In the genomic region with DNA sequence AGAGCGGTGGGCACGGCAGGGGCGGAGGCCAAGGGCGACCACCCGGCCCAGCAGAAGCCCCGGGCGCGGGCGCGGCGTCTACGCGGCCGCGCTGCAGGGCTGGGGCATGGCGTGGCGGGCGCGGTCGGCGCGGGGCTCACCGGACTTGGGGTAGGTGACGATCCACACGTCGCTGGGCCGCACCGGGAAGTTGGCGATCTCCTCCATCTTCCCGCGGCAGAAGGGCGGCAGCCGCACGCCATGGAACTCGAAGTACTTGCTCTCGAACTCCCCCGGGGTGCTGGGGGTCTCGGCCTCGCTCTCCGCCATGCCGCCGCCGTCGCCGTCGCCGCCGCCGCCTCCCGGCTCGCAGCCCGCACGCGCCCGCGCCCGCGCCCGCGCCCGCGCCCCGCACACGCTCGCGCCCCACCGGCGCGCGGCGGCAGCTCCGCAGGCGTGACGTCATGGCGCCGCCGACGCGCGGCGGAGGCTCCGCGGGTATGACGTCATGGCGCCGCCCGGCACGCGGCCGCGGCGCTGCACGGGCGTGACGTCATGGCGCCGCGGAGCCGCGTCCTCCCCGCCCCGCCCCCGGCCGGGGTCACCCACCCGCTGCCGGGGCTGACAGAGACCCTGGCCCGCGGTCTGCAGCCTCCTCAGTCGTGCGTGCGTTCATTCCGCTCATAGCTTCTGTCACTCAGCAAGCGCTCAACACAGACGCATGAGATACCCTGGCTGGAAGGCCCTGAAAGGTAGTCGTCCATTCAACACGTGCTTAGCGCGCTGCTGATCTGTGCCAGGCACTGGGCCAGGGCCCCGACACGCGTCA, we compare ENCODE assay signal across 10 cellular contexts. TPM values are rescaled to one million over a fixed set of nuclear protein-coding genes. Genes with fewer than 3 reads are reported as not detected.
DNase-seq lines count a peak whose midpoint lies in the region; ATAC-seq, FAIRE-seq and TF ChIP-seq lines count a peak whose summit lies in the region.
"Had no signal": no experiment of that assay in that cellular context is flagged by ENCODE, and none has a peak within 500 bp of the region (broad histone marks: within the 10 kb centered on the region; RNA-seq: fewer than 3 reads in every experiment).

A gene with protein sequence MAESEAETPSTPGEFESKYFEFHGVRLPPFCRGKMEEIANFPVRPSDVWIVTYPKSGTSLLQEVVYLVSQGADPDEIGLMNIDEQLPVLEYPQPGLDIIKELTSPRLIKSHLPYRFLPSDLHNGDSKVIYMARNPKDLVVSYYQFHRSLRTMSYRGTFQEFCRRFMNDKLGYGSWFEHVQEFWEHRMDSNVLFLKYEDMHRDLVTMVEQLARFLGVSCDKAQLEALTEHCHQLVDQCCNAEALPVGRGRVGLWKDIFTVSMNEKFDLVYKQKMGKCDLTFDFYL (minus strand): TSS at position 440 of the 808 bp plus-strand sequence. CDS start 131 bp downstream, at position 309.

- H3K36me3 ChIP-seq in ACC112 (ENCODE audit: insufficient read depth, low read length) (no peaks in the 10 kb centered on the region), HEK293 (ENCODE audit: control insufficient read depth in 2 of 2, insufficient read depth in 1 of 2, low read length in 2 of 2) (peaks cover 0 to 9% of the 10 kb centered on the region in 2 experiments; a peak in 1 of 3 replicates), astrocyte (ENCODE audit: insufficient read depth, low read length) (no peaks in the 10 kb centered on the region), kidney epithelial cell (ENCODE audit: control insufficient read depth, insufficient read depth, low read length) (no peaks in the 10 kb centered on the region), tibial artery (no peaks in the 10 kb centered on the region)
- H3K36me3 ChIP-seq: left lung, SJSA1 had no signal

- H3K9me3 ChIP-seq in HEK293 (ENCODE audit: control insufficient read depth, insufficient read depth, low read depth, low read length): no peaks in the 10 kb centered on the region
- H3K9me3 ChIP-seq in astrocyte (ENCODE audit: insufficient read depth, low read depth, low read length): no peaks in the 10 kb centered on the region
- H3K9me3 ChIP-seq in tibial artery: no peaks in the 10 kb centered on the region
- H3K9me3 ChIP-seq: left lung, SJSA1 had no signal

- H3K27me3 ChIP-seq in ACC112 (ENCODE audit: insufficient read depth, low read length): peaks cover 13% of the 10 kb centered on the region; the same call in 1 of the 2 replicates
- peaks cover 8% of the 10 kb centered on the region for H3K27me3 ChIP-seq in astrocyte (ENCODE audit: insufficient read depth, low read length)
- H3K27me3 ChIP-seq in kidney epithelial cell (ENCODE audit: control insufficient read depth, insufficient read depth, low read length): peaks cover 17% of the 10 kb centered on the region
- peaks cover 0 to 62% of the 10 kb centered on the region in 2 donors for H3K27me3 ChIP-seq in tibial artery

- H3K27ac ChIP-seq in ACC112 (ENCODE audit: low read depth, low read length) (no peak within 1 kb of the TSS), HEK293 (ENCODE audit: extremely low read depth, low read depth, low read length) (no peak within 1 kb of the TSS), astrocyte (ENCODE audit: low read depth, low read length) (no peak within 1 kb of the TSS), tibial artery (no peak within 1 kb of the TSS)
- H3K27ac ChIP-seq: left lung, SJSA1 had no signal

- H3K27me3 Mint-ChIP-seq in astrocyte (ENCODE audit: low read depth, unreplicated experiment): peaks cover 27% of the 10 kb centered on the region

- peaks cover 29% of the 10 kb centered on the region for H3K79me2 ChIP-seq in ACC112 (ENCODE audit: control insufficient read depth, insufficient read depth, low read length, unreplicated experiment)
- no peaks in the 10 kb centered on the region for H3K79me2 ChIP-seq in astrocyte (ENCODE audit: insufficient read depth, low read length)

- peaks cover 18% of the 10 kb centered on the region for H4K20me1 ChIP-seq in astrocyte (ENCODE audit: insufficient read depth, low read length)

- CTCF ChIA-PET in HEK293 (lab: Yijun Ruan, JAX): interaction anchor here (0.5 to 2.7 kb wide), 2 partner anchors 21 to 438 kb away, joined by 3 to 9 read pairs; no protein-coding TSS in a partner anchor

- peak within 1 kb of the TSS; percentile 81 for H3K4me3 Mint-ChIP-seq in astrocyte (ENCODE audit: unreplicated experiment)

- intact Hi-C loops in tibial artery (cut with DNase I; ENCODE audit: low total_unique reads): no loop called here

- no peaks in the 10 kb centered on the region for H3K9me3 Mint-ChIP-seq in astrocyte (ENCODE audit: unreplicated experiment)

- DNase-seq in astrocyte (ENCODE audit: low read depth) (peak; percentile 21), kidney epithelial cell (ENCODE audit: low read depth) (no peak), kidney glomerular epithelial cell (lab: John Stamatoyannopoulos, UW) (no peak), tibial artery (no peak)

- no peak for ATAC-seq in HG03045 (IDR thresholded peaks at IDR 0.05; ENCODE audit: unreplicated experiment)
- no peak for ATAC-seq in GM19395 (IDR thresholded peaks at IDR 0.05; ENCODE audit: unreplicated experiment)
- ATAC-seq: left lung had no signal

- H2AFZ ChIP-seq in ACC112 (ENCODE audit: low read length, unreplicated experiment): no peak within 1 kb of the TSS
- H2AFZ ChIP-seq in astrocyte (ENCODE audit: low read depth, low read length): peak within 1 kb of the TSS; percentile 89

- H3K36me3 Mint-ChIP-seq in astrocyte (ENCODE audit: low read depth, unreplicated experiment): peaks cover 7% of the 10 kb centered on the region

- FAIRE-seq in astrocyte (lab: Jason Lieb, UNC): no peak

- POLR2A ChIA-PET in HEK293 (lab: Yijun Ruan, JAX): interaction anchor here (0.7 kb wide), 1 partner anchor 860 kb away, joined by 3 read pairs; no protein-coding TSS in a partner anchor

- H3K4me1 Mint-ChIP-seq in astrocyte (ENCODE audit: low read depth, unreplicated experiment): peaks cover 2% of the 10 kb centered on the region

- H3K4me3 ChIP-seq in ACC112 (ENCODE audit: low read depth, low read length) (peak within 1 kb of the TSS; percentile 84), HEK293 (ENCODE audit: low read depth, low read length) (peak within 1 kb of the TSS; percentile 52), astrocyte (ENCODE audit: insufficient read depth, low read depth, low read length) (peak within 1 kb of the TSS; percentile 53), kidney epithelial cell (ENCODE audit: low read depth, low read length) (peak within 1 kb of the TSS; percentile 45), tibial artery (no peak within 1 kb of the TSS)
- H3K4me3 ChIP-seq: left lung, SJSA1 had no signal

- no peaks in the 10 kb centered on the region for H3K4me1 ChIP-seq in ACC112 (ENCODE audit: control insufficient read depth, insufficient read depth, low read length, unreplicated experiment)
- no peaks in the 10 kb centered on the region for H3K4me1 ChIP-seq in HEK293 (ENCODE audit: control insufficient read depth, insufficient read depth, low read length)
- H3K4me1 ChIP-seq in astrocyte (ENCODE audit: insufficient read depth, low read length): peaks cover 5% of the 10 kb centered on the region
- peaks cover 0 to 9% (median 2%) of the 10 kb centered on the region in 4 donors for H3K4me1 ChIP-seq in tibial artery

- no peak within 1 kb of the TSS for H3K9ac ChIP-seq in astrocyte (ENCODE audit: low read length)

- H3K27ac Mint-ChIP-seq in astrocyte (ENCODE audit: unreplicated experiment): peak within 1 kb of the TSS; percentile 62

- H3K4me2 ChIP-seq in astrocyte (ENCODE audit: low read length): peak within 1 kb of the TSS; percentile 76

- no peak for TF ChIP-seq CTCF in HEK293 (tag by site-specific recombination; IDR thresholded peaks at IDR 0.05)
- TF ChIP-seq CTCF in astrocyte (IDR thresholded peaks at IDR 0.05; ENCODE audit: insufficient read depth, low read depth, low read length): no peak
- no peak for TF ChIP-seq CTCF in kidney epithelial cell (IDR thresholded peaks at IDR 0.05; ENCODE audit: insufficient read depth, low read length, poor library complexity, severe bottlenecking)
- no peak for TF ChIP-seq CTCF in tibial artery (IDR thresholded peaks at IDR 0.05)

TF ChIP-seq in HEK293, 187 proteins besides CTCF, POLR2A, EP300 and RAD21 (continues in another document):
- TF ChIP-seq EGR2 (tag by site-specific recombination; IDR thresholded peaks at IDR 0.05; ENCODE audit: low read depth): no peak
- TF ChIP-seq KLF9 (tag by site-specific recombination; IDR thresholded peaks at IDR 0.05; ENCODE audit: low read depth): peak; percentile 19; the same call in 1 of the 2 replicates
- TF ChIP-seq ZNF521 (tag by site-specific recombination; IDR thresholded peaks at IDR 0.05): no peak
- TF ChIP-seq, protein P1, sequence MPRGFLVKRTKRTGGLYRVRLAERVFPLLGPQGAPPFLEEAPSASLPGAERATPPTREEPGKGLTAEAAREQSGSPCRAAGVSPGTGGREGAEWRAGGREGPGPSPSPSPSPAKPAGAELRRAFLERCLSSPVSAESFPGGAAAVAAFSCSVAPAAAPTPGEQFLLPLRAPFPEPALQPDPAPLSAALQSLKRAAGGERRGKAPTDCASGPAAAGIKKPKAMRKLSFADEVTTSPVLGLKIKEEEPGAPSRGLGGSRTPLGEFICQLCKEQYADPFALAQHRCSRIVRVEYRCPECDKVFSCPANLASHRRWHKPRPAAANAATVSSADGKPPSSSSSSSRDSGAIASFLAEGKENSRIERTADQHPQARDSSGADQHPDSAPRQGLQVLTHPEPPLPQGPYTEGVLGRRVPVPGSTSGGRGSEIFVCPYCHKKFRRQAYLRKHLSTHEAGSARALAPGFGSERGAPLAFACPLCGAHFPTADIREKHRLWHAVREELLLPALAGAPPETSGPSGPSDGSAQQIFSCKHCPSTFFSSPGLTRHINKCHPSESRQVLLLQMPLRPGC (tag by site-specific recombination; IDR thresholded peaks at IDR 0.05): no peak
- TF ChIP-seq, protein P2, sequence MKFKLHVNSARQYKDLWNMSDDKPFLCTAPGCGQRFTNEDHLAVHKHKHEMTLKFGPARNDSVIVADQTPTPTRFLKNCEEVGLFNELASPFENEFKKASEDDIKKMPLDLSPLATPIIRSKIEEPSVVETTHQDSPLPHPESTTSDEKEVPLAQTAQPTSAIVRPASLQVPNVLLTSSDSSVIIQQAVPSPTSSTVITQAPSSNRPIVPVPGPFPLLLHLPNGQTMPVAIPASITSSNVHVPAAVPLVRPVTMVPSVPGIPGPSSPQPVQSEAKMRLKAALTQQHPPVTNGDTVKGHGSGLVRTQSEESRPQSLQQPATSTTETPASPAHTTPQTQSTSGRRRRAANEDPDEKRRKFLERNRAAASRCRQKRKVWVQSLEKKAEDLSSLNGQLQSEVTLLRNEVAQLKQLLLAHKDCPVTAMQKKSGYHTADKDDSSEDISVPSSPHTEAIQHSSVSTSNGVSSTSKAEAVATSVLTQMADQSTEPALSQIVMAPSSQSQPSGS (tag by site-specific recombination; IDR thresholded peaks at IDR 0.05; ENCODE audit: low read depth): 0 out of 2 replicates have a peak, but pooled peaks have one; percentile 20
- TF ChIP-seq HOXC10 (CRISPR knock-in tag; IDR thresholded peaks at IDR 0.05): no peak
- peak; percentile 95 for TF ChIP-seq ZNF335 (tag by site-specific recombination; conservative IDR thresholded peaks at IDR 0.05)
- TF ChIP-seq ZNF324 (tag by site-specific recombination; IDR thresholded peaks at IDR 0.05): no peak
- peak; percentile 29; the same call in 1 of the 2 replicates for TF ChIP-seq ZBTB8A (tag by site-specific recombination; IDR thresholded peaks at IDR 0.05)

RNA-seq across cellular contexts. Expression of the gene that starts here (rescaled TPM):
- total RNA-seq in astrocyte (5.9 and 6.1 TPM in 2 replicates), kidney epithelial cell (1.4 and 1.8 TPM in 2 replicates)
- total RNA-seq: left lung, SJSA1 had no signal

Comparison
In these comparisons a context has a peak if more than half of its experiments do, and no peak if none do; other contexts are left out.
1. H3K4me3 ChIP-seq: peak in ACC112 (single experiment), HEK293 (single experiment), astrocyte (single experiment) and kidney epithelial cell (single experiment); none in tibial artery (0 of 2).